8 cellular contexts compared by ENCODE assay signal in the genomic region with DNA sequence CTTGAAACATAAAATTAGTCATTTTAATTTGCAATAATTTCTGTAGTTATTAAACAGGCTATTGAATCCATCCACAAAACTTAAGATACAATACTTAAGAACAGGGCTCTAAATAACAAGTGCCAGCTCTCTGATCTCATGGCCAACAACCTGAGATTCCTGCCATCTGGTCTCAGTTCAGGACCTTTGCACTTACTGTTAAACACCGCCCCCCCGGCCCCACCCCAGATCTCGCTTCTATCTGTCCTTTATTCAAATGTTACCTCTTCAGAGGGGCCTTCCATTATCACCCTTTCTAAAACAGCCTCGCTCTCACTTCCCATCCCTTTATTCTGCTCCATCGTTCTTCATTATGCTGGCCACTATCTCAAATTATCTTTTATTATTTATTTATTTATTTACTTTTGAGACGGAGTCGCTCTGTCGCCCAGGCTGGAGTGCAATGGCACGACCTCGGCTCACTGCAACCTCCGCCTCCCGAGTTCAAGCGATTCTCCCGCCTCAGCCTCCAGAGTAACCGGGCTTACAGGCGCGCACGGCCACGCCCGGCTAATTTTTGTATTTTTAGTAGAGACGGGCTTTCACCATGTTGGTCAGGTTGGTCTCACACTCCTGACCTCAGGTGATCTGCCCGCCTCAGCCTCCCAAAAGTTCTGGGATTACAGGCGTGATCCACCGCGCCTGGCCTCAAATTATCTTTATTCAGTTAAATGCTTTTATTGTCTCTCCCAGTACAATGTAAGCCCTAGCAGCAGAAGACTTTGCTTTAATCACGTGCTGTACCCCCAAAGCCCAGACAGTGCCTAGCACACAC. TPM values are rescaled to one million over a fixed set of nuclear protein-coding genes. Genes with fewer than 3 reads are reported as not detected.
DNase-seq lines count a peak whose midpoint lies in the region; ATAC-seq and TF ChIP-seq lines count a peak whose summit lies in the region.

No MANE protein-coding gene starts in this region.

- peak overlapping the region; percentile 90 to 96 (median 91) for H3K27ac ChIP-seq in sigmoid colon

- TF ChIP-seq CTCF in fibroblast of mammary gland (conservative IDR thresholded peaks at IDR 0.05; ENCODE audit: control insufficient read depth, insufficient read depth, low read depth, low read length) (no peak), sigmoid colon (IDR thresholded peaks at IDR 0.05) (no peak)

- intact Hi-C loops in sigmoid colon (cut with DNase I) = loop anchor here (2.0 to 10.0 kb wide), 2 partner anchors 30 to 370 kb away; partner anchors contain the start of genes ALDH16A1, LIN7B and PIH1D1

- DNase-seq in fibroblast of mammary gland (ENCODE audit: low read depth) = no peak
- DNase-seq in sigmoid colon = no peak
- no peak for DNase-seq in HPDE6-E6E7 (ENCODE audit: extremely low spot score)

- WGBS in sigmoid colon, 2 donors = 23 to 58% methylated on average over 26 of the region's 26 CpGs

- TF ChIP-seq POLR2A in sigmoid colon (IDR thresholded peaks at IDR 0.05) = no peak

- no peaks in the 10 kb centered on the region for H3K27me3 ChIP-seq in sigmoid colon

- H3K4me1 ChIP-seq in sigmoid colon = peaks cover 0 to 34% (median 32%) of the 10 kb centered on the region in 4 donors

- no peaks in the 10 kb centered on the region for H3K9me3 ChIP-seq in sigmoid colon

- TF ChIP-seq EP300 in sigmoid colon (IDR thresholded peaks at IDR 0.05) = no peak

- peaks cover 0 to 19% (median 2%) of the 10 kb centered on the region in 4 donors for H3K36me3 ChIP-seq in sigmoid colon

- ATAC-seq in GM21529 (IDR thresholded peaks at IDR 0.05; ENCODE audit: unreplicated experiment) (peak; percentile 4), SK-N-SH treated with all-trans-retinoic acid at 6 μM for 48 hours (peak; percentile 35), GM19395 (IDR thresholded peaks at IDR 0.05; ENCODE audit: unreplicated experiment) (no peak), GM19328 (IDR thresholded peaks at IDR 0.05; ENCODE audit: unreplicated experiment) (no peak), GM19463 (IDR thresholded peaks at IDR 0.05; ENCODE audit: unreplicated experiment) (no peak)

- H3K4me3 ChIP-seq in fibroblast of mammary gland (ENCODE audit: control insufficient read depth, low read depth, low read length) (peak overlapping the region; percentile 96), sigmoid colon (peak overlapping the region; percentile 9 to 85 (median 74))

TF ChIP-seq in SK-N-SH treated with all-trans-retinoic acid at 6 μM for 48 hours, 23 proteins besides CTCF, POLR2A, EP300 and RAD21:
- no peak for TF ChIP-seq TSHZ2 (CRISPR knock-in tag; IDR thresholded peaks at IDR 0.05)
- TF ChIP-seq PPARA (CRISPR knock-in tag; IDR thresholded peaks at IDR 0.05; ENCODE audit: borderline replicate concordance) = no peak
- TF ChIP-seq ZNF565 (CRISPR knock-in tag; conservative IDR thresholded peaks at IDR 0.05; ENCODE audit: low read depth) = no peak
- no peak for TF ChIP-seq CSRNP3 (CRISPR knock-in tag; IDR thresholded peaks at IDR 0.05)
- no peak for TF ChIP-seq ZFP30 (CRISPR knock-in tag; IDR thresholded peaks at IDR 0.05)
- TF ChIP-seq BACH2 (CRISPR knock-in tag; IDR thresholded peaks at IDR 0.05; ENCODE audit: borderline replicate concordance) = no peak
- TF ChIP-seq SNAI2 (CRISPR knock-in tag; IDR thresholded peaks at IDR 0.05) = no peak
- TF ChIP-seq ARNTL (CRISPR knock-in tag; IDR thresholded peaks at IDR 0.05; ENCODE audit: borderline replicate concordance, low read depth) = no peak

RNA-seq across cellular contexts. Expression of gene SNRNP70, which starts 0.8 kb away (rescaled TPM):
- 100 to 1,000 TPM; 156 to 382 (median 237) TPM for total RNA-seq in sigmoid colon
- 100 to 1,000 TPM in 1 of 3 donors, 10 to 100 TPM in 2; 33.8 to 227 (median 40.2) TPM for polyA plus RNA-seq in sigmoid colon

RNA-seq across cellular contexts. Expression of gene KCNA7, which starts 11.9 kb away (rescaled TPM):
- not detected for total RNA-seq in sigmoid colon
- polyA plus RNA-seq in sigmoid colon = not detected

RNA-seq across cellular contexts. Expression of gene NTF4, which starts 19.8 kb away (rescaled TPM):
- not detected for total RNA-seq in sigmoid colon
- polyA plus RNA-seq in sigmoid colon = not detected

RNA-seq across cellular contexts. Expression of gene CGB7, which starts 26.9 kb away (rescaled TPM):
- not detected for total RNA-seq in sigmoid colon
- polyA plus RNA-seq in sigmoid colon = under 1 TPM in 1 of 3 donors, not detected in 2; 0.23 TPM

RNA-seq across cellular contexts. Expression of gene LIN7B, which starts 29.8 kb away (rescaled TPM):
- 10 to 100 TPM; 17.4 to 28.8 (median 26.7) TPM for total RNA-seq in sigmoid colon
- 10 to 100 TPM in 2 of 3 donors, 1 to 10 TPM in 1; 9.9 to 12.0 (median 12.0) TPM for polyA plus RNA-seq in sigmoid colon

Comparison
In these comparisons a context has a peak if more than half of its experiments do, and no peak if none do; other contexts are left out.
1. ATAC-seq: peak in GM21529 (single experiment) and SK-N-SH treated with all-trans-retinoic acid at 6 μM for 48 hours (single experiment); none in GM19395 (single experiment), GM19328 (single experiment) and GM19463 (single experiment).